1 cellular context compared by ENCODE assay signal in the genomic region with DNA sequence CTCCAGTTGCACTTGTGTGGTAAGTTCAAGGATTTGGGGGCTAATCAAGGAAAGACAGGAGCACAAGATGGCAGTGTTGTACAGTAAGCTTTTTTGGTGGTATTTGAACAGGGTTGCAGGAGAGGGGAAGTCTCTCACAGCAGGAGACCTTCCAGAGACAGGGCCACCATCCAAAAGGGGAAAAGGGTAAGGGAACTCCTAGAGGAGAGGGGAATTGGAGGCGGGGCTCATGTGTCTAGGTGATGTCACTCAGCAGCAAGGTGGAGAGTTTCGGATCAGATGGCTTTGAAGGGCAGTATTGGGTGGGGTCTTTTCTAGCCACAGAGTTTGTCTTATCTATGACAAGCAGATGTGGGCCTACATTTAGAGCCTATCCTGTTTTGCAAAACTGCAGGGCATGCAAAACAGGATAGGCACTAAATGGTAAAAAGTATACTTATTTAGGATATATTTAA.
TF ChIP-seq lines count a peak whose summit lies in the region.

No MANE protein-coding gene starts in this region.

TF ChIP-seq in K562, 482 proteins besides CTCF, POLR2A, EP300 and RAD21 (continued from another document and continues in another):
- TF ChIP-seq, protein P1, sequence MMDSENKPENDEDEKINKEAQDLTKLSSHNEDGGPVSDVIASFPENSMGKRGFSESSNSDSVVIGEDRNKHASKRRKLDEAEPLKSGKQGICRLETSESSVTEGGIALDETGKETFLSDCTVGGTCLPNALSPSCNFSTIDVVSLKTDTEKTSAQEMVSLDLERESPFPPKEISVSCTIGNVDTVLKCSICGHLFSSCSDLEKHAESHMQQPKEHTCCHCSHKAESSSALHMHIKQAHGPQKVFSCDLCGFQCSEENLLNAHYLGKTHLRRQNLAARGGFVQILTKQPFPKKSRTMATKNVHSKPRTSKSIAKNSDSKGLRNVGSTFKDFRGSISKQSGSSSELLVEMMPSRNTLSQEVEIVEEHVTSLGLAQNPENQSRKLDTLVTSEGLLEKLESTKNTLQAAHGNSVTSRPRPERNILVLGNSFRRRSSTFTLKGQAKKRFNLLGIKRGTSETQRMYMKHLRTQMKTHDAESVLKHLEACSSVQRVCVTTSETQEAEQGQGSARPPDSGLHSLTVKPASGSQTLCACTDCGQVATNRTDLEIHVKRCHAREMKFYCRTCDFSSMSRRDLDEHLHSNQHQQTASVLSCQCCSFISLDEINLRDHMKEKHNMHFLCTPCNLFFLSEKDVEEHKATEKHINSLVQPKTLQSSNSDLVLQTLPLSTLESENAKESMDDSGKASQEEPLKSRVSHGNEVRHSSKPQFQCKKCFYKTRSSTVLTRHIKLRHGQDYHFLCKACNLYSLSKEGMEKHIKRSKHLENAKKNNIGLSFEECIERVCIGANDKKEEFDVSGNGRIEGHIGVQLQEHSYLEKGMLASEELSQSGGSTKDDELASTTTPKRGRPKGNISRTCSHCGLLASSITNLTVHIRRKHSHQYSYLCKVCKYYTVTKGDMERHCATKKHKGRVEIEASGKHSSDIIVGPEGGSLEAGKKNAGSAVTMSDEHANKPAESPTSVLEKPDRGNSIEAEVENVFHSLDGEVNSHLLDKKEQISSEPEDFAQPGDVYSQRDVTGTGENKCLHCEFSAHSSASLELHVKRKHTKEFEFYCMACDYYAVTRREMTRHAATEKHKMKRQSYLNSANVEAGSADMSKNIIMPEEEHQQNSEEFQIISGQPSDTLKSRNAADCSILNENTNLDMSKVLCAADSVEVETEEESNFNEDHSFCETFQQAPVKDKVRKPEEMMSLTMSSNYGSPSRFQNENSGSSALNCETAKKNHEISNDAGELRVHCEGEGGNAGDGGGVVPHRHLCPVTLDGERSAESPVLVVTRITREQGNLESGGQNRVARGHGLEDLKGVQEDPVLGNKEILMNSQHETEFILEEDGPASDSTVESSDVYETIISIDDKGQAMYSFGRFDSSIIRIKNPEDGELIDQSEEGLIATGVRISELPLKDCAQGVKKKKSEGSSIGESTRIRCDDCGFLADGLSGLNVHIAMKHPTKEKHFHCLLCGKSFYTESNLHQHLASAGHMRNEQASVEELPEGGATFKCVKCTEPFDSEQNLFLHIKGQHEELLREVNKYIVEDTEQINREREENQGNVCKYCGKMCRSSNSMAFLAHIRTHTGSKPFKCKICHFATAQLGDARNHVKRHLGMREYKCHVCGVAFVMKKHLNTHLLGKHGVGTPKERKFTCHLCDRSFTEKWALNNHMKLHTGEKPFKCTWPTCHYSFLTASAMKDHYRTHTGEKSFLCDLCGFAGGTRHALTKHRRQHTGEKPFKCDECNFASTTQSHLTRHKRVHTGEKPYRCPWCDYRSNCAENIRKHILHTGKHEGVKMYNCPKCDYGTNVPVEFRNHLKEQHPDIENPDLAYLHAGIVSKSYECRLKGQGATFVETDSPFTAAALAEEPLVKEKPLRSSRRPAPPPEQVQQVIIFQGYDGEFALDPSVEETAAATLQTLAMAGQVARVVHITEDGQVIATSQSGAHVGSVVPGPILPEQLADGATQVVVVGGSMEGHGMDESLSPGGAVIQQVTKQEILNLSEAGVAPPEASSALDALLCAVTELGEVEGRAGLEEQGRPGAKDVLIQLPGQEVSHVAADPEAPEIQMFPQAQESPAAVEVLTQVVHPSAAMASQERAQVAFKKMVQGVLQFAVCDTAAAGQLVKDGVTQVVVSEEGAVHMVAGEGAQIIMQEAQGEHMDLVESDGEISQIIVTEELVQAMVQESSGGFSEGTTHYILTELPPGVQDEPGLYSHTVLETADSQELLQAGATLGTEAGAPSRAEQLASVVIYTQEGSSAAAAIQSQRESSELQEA (IDR thresholded peaks at IDR 0.05; ENCODE audit: low read depth), result no peak
- TF ChIP-seq GABPA (tag; conservative IDR thresholded peaks at IDR 0.05; ENCODE audit: low read depth) (no peak), NRF1 (conservative IDR thresholded peaks at IDR 0.05 in 1 of 2, IDR thresholded peaks at IDR 0.05 in 1 of 2) (0 out of 4 replicates have a peak, but pooled peaks have one; percentile 10 to 23), SMARCC2 (IDR thresholded peaks at IDR 0.05; ENCODE audit: low read depth) (peak; percentile 77), SAFB2 (IDR thresholded peaks at IDR 0.05; ENCODE audit: borderline replicate concordance, low read depth, low read length, severe bottlenecking) (no peak), FOSL1 (tag; conservative IDR thresholded peaks at IDR 0.05) (no peak), SNIP1 (IDR thresholded peaks at IDR 0.05; ENCODE audit: low read depth) (no peak), ZNF668 (CRISPR knock-in tag; IDR thresholded peaks at IDR 0.05) (no peak), PTTG1 (tag; IDR thresholded peaks at IDR 0.05; ENCODE audit: low read depth) (no peak), WHSC1 (IDR thresholded peaks at IDR 0.05; ENCODE audit: low read length) (no peak), MEF2D (tag; conservative IDR thresholded peaks at IDR 0.05; ENCODE audit: low read depth) (no peak), NBN (IDR thresholded peaks at IDR 0.05; ENCODE audit: low read depth) (0 out of 2 replicates have a peak, but pooled peaks have one; percentile 56), HSF4 (CRISPR knock-in tag; IDR thresholded peaks at IDR 0.05; ENCODE audit: borderline replicate concordance) (no peak), ARHGAP35 (IDR thresholded peaks at IDR 0.05; ENCODE audit: partially characterized antibody) (no peak), ZNF165 (CRISPR knock-in tag; IDR thresholded peaks at IDR 0.05; ENCODE audit: borderline replicate concordance) (no peak), RBBP5 (IDR thresholded peaks at IDR 0.05; ENCODE audit: borderline replicate concordance, insufficient read depth, low read length, poor library complexity, severe bottlenecking) (no peak), PCBP1 (IDR thresholded peaks at IDR 0.05; ENCODE audit: low read depth, low read length, poor library complexity, severe bottlenecking) (no peak), ZNF253 (CRISPR knock-in tag; conservative IDR thresholded peaks at IDR 0.05) (no peak), ILK (tag; IDR thresholded peaks at IDR 0.05; ENCODE audit: borderline replicate concordance, low read depth) (no peak), SIX5 (IDR thresholded peaks at IDR 0.05; ENCODE audit: borderline replicate concordance in 1 of 2, insufficient read depth in 1 of 2, low read depth in 1 of 2, low read length in 2 of 2) (no peak), PTRF (tag; IDR thresholded peaks at IDR 0.05) (no peak), RBM34 (IDR thresholded peaks at IDR 0.05; ENCODE audit: borderline replicate concordance, insufficient read depth, low read length) (no peak), KLF16 (IDR thresholded peaks at IDR 0.05) (peak; percentile 67; the same call in 1 of the 2 replicates), RFX5 (IDR thresholded peaks at IDR 0.05; ENCODE audit: low read depth, low read length) (no peak), LCOR (CRISPR knock-in tag; IDR thresholded peaks at IDR 0.05) (no peak), ZNF24 (IDR thresholded peaks at IDR 0.05) (no peak), RCOR1 (IDR thresholded peaks at IDR 0.05; ENCODE audit: borderline replicate concordance in 1 of 2, low read depth in 2 of 2, low read length in 2 of 2) (0 out of 4 replicates have a peak, but pooled peaks of 1 of the 2 experiments have one; percentile 63), PHF20 (IDR thresholded peaks at IDR 0.05; ENCODE audit: partially characterized antibody) (no peak), CBFA2T3 (IDR thresholded peaks at IDR 0.05) (peak; percentile 91), PHF21A (IDR thresholded peaks at IDR 0.05; ENCODE audit: borderline replicate concordance, low read depth) (no peak), ASH1L (IDR thresholded peaks at IDR 0.05; ENCODE audit: borderline replicate concordance, low read depth, partially characterized antibody) (no peak), ZNF316 (IDR thresholded peaks at IDR 0.05) (peak; percentile 83)
- TF ChIP-seq, protein P2, sequence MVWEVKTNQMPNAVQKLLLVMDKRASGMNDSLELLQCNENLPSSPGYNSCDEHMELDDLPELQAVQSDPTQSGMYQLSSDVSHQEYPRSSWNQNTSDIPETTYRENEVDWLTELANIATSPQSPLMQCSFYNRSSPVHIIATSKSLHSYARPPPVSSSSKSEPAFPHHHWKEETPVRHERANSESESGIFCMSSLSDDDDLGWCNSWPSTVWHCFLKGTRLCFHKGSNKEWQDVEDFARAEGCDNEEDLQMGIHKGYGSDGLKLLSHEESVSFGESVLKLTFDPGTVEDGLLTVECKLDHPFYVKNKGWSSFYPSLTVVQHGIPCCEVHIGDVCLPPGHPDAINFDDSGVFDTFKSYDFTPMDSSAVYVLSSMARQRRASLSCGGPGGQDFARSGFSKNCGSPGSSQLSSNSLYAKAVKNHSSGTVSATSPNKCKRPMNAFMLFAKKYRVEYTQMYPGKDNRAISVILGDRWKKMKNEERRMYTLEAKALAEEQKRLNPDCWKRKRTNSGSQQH (CRISPR knock-in tag; IDR thresholded peaks at IDR 0.05), result no peak
- TF ChIP-seq, protein P3, sequence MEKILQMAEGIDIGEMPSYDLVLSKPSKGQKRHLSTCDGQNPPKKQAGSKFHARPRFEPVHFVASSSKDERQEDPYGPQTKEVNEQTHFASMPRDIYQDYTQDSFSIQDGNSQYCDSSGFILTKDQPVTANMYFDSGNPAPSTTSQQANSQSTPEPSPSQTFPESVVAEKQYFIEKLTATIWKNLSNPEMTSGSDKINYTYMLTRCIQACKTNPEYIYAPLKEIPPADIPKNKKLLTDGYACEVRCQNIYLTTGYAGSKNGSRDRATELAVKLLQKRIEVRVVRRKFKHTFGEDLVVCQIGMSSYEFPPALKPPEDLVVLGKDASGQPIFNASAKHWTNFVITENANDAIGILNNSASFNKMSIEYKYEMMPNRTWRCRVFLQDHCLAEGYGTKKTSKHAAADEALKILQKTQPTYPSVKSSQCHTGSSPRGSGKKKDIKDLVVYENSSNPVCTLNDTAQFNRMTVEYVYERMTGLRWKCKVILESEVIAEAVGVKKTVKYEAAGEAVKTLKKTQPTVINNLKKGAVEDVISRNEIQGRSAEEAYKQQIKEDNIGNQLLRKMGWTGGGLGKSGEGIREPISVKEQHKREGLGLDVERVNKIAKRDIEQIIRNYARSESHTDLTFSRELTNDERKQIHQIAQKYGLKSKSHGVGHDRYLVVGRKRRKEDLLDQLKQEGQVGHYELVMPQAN (IDR thresholded peaks at IDR 0.05; ENCODE audit: borderline replicate concordance), result no peak
- TF ChIP-seq, protein P4, sequence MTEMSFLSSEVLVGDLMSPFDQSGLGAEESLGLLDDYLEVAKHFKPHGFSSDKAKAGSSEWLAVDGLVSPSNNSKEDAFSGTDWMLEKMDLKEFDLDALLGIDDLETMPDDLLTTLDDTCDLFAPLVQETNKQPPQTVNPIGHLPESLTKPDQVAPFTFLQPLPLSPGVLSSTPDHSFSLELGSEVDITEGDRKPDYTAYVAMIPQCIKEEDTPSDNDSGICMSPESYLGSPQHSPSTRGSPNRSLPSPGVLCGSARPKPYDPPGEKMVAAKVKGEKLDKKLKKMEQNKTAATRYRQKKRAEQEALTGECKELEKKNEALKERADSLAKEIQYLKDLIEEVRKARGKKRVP (CRISPR knock-in tag; IDR thresholded peaks at IDR 0.05), result 0 out of 2 replicates have a peak, but pooled peaks have one; percentile 32
- TF ChIP-seq, protein P5, sequence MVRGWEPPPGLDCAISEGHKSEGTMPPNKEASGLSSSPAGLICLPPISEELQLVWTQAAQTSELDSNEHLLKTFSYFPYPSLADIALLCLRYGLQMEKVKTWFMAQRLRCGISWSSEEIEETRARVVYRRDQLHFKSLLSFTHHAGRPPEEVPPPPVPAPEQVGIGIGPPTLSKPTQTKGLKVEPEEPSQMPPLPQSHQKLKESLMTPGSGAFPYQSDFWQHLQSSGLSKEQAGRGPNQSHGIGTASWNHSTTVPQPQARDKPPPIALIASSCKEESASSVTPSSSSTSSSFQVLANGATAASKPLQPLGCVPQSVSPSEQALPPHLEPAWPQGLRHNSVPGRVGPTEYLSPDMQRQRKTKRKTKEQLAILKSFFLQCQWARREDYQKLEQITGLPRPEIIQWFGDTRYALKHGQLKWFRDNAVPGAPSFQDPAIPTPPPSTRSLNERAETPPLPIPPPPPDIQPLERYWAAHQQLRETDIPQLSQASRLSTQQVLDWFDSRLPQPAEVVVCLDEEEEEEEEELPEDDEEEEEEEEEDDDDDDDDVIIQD (CRISPR knock-in tag; IDR thresholded peaks at IDR 0.05), result no peak
- TF ChIP-seq, protein P6, sequence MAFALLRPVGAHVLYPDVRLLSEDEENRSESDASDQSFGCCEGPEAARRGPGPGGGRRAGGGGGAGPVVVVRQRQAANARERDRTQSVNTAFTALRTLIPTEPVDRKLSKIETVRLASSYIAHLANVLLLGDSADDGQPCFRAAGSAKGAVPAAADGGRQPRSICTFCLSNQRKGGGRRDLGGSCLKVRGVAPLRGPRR (CRISPR knock-in tag; IDR thresholded peaks at IDR 0.05), result no peak
- TF ChIP-seq, protein P7, sequence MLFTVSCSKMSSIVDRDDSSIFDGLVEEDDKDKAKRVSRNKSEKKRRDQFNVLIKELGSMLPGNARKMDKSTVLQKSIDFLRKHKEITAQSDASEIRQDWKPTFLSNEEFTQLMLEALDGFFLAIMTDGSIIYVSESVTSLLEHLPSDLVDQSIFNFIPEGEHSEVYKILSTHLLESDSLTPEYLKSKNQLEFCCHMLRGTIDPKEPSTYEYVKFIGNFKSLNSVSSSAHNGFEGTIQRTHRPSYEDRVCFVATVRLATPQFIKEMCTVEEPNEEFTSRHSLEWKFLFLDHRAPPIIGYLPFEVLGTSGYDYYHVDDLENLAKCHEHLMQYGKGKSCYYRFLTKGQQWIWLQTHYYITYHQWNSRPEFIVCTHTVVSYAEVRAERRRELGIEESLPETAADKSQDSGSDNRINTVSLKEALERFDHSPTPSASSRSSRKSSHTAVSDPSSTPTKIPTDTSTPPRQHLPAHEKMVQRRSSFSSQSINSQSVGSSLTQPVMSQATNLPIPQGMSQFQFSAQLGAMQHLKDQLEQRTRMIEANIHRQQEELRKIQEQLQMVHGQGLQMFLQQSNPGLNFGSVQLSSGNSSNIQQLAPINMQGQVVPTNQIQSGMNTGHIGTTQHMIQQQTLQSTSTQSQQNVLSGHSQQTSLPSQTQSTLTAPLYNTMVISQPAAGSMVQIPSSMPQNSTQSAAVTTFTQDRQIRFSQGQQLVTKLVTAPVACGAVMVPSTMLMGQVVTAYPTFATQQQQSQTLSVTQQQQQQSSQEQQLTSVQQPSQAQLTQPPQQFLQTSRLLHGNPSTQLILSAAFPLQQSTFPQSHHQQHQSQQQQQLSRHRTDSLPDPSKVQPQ (CRISPR knock-in tag; IDR thresholded peaks at IDR 0.05; ENCODE audit: borderline replicate concordance), result no peak
- TF ChIP-seq, protein P8, sequence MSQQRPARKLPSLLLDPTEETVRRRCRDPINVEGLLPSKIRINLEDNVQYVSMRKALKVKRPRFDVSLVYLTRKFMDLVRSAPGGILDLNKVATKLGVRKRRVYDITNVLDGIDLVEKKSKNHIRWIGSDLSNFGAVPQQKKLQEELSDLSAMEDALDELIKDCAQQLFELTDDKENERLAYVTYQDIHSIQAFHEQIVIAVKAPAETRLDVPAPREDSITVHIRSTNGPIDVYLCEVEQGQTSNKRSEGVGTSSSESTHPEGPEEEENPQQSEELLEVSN (IDR thresholded peaks at IDR 0.05; ENCODE audit: borderline replicate concordance in 1 of 2, extremely low read depth in 1 of 2, insufficient read depth in 1 of 2, insufficient read length in 1 of 2, low read depth in 1 of 2, low read length in 1 of 2, poor library complexity in 1 of 2, severe bottlenecking in 1 of 2), result no peak
- TF ChIP-seq, protein P9, sequence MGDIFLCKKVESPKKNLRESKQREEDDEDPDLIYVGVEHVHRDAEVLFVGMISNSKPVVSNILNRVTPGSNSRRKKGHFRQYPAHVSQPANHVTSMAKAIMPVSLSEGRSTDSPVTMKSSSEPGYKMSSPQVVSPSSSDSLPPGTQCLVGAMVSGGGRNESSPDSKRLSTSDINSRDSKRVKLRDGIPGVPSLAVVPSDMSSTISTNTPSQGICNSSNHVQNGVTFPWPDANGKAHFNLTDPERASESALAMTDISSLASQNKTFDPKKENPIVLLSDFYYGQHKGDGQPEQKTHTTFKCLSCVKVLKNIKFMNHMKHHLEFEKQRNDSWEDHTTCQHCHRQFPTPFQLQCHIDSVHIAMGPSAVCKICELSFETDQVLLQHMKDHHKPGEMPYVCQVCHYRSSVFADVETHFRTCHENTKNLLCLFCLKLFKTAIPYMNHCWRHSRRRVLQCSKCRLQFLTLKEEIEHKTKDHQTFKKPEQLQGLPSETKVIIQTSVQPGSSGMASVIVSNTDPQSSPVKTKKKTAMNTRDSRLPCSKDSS (IDR thresholded peaks at IDR 0.05; ENCODE audit: low read depth, partially characterized antibody), result no peak
